8 cellular contexts compared by ENCODE assay signal in genomic region chr16:22007159-22007508, GRCh38. TPM values are rescaled to one million over a fixed set of nuclear protein-coding genes. Genes with fewer than 3 reads are reported as not detected.
A peak's percentile ranks its signal among the peaks of the same experiment; 100 is the strongest.
DNase-seq lines count a peak whose midpoint lies in the region; ATAC-seq, FAIRE-seq and TF ChIP-seq lines count a peak whose summit lies in the region.

No MANE protein-coding gene starts in this region.

- H3K36me3 Mint-ChIP-seq in activated naive CD4-positive, alpha-beta T cell treated with anti-CD3 and anti-CD28 coated beads, Interleukin-2, amount 50 U/mL, for 24 hours: no peaks in the 10 kb centered on the region
- no peaks in the 10 kb centered on the region for H3K36me3 Mint-ChIP-seq in astrocyte (ENCODE audit: low read depth, unreplicated experiment)

- H4K20me1 ChIP-seq in astrocyte (ENCODE audit: insufficient read depth, low read length): peaks cover 30% of the 10 kb centered on the region

- peaks cover 42% of the 10 kb centered on the region for H3K4me1 Mint-ChIP-seq in activated naive CD4-positive, alpha-beta T cell treated with anti-CD3 and anti-CD28 coated beads, Interleukin-2, amount 50 U/mL, for 24 hours
- H3K4me1 Mint-ChIP-seq in astrocyte (ENCODE audit: low read depth, unreplicated experiment): no peaks in the 10 kb centered on the region

- peak overlapping the region; percentile 93 for H3K4me3 Mint-ChIP-seq in activated naive CD4-positive, alpha-beta T cell treated with anti-CD3 and anti-CD28 coated beads, Interleukin-2, amount 50 U/mL, for 24 hours
- peak overlapping the region; percentile 84 for H3K4me3 Mint-ChIP-seq in astrocyte (ENCODE audit: unreplicated experiment)

- DNase-seq in activated naive CD4-positive, alpha-beta T cell treated with anti-CD3 and anti-CD28 coated beads, Interleukin-2, amount 50 U/mL, for 16 hours: no peak
- no peak for DNase-seq in astrocyte (ENCODE audit: low read depth)
- DNase-seq in lower lobe of right lung: no peak
- DNase-seq in upper lobe of right lung: no peak
- DNase-seq in ecto neural progenitor cell (ENCODE audit: low spot score): no peak

- no peaks in the 10 kb centered on the region for H3K9me3 Mint-ChIP-seq in activated naive CD4-positive, alpha-beta T cell treated with anti-CD3 and anti-CD28 coated beads, Interleukin-2, amount 50 U/mL, for 24 hours
- no peaks in the 10 kb centered on the region for H3K9me3 Mint-ChIP-seq in astrocyte (ENCODE audit: unreplicated experiment)

- intact Hi-C loops in lower lobe of right lung (cut with DNase I): loop anchor here (10.0 kb wide), 1 partner anchor 68 kb away; no protein-coding TSS in a partner anchor
- intact Hi-C loops in upper lobe of right lung (cut with DNase I): no loop called here

- FAIRE-seq in astrocyte (lab: Jason Lieb, UNC): no peak

- peak overlapping the region; percentile 78 for H3K9ac ChIP-seq in astrocyte (ENCODE audit: low read length)

- ATAC-seq in lower lobe of right lung: no peak
- no peak for ATAC-seq in upper lobe of right lung
- ATAC-seq in HG03025 (IDR thresholded peaks at IDR 0.05; ENCODE audit: low FRiP score, unreplicated experiment): no peak
- ATAC-seq in HG03565 (IDR thresholded peaks at IDR 0.05; ENCODE audit: unreplicated experiment): no peak

- H3K27ac ChIP-seq in astrocyte (ENCODE audit: low read depth, low read length) (no peak overlapping the region), lower lobe of right lung (peak overlapping the region; percentile 83), upper lobe of right lung (peak overlapping the region; percentile 89)

- peak overlapping the region; percentile 52 for H3K27ac Mint-ChIP-seq in activated naive CD4-positive, alpha-beta T cell treated with anti-CD3 and anti-CD28 coated beads, Interleukin-2, amount 50 U/mL, for 24 hours
- no peak overlapping the region for H3K27ac Mint-ChIP-seq in astrocyte (ENCODE audit: unreplicated experiment)

- no peaks in the 10 kb centered on the region for H3K9me3 ChIP-seq in astrocyte (ENCODE audit: insufficient read depth, low read depth, low read length)
- no peaks in the 10 kb centered on the region for H3K9me3 ChIP-seq in lower lobe of right lung
- H3K9me3 ChIP-seq in upper lobe of right lung: no peaks in the 10 kb centered on the region

- H3K4me2 ChIP-seq in astrocyte (ENCODE audit: low read length): peak overlapping the region; percentile 82

- H3K36me3 ChIP-seq in astrocyte (ENCODE audit: insufficient read depth, low read length) (no peaks in the 10 kb centered on the region), lower lobe of right lung (no peaks in the 10 kb centered on the region), upper lobe of right lung (no peaks in the 10 kb centered on the region)

- H3K27me3 ChIP-seq in astrocyte (ENCODE audit: insufficient read depth, low read length) (peaks cover 3% of the 10 kb centered on the region), lower lobe of right lung (ENCODE audit: low read depth) (no peaks in the 10 kb centered on the region), upper lobe of right lung (no peaks in the 10 kb centered on the region)

- H3K4me3 ChIP-seq in astrocyte (ENCODE audit: insufficient read depth, low read depth, low read length): peak overlapping the region; percentile 65
- peak overlapping the region; percentile 91 for H3K4me3 ChIP-seq in lower lobe of right lung
- peak overlapping the region; percentile 93 for H3K4me3 ChIP-seq in upper lobe of right lung

- H3K27me3 Mint-ChIP-seq in activated naive CD4-positive, alpha-beta T cell treated with anti-CD3 and anti-CD28 coated beads, Interleukin-2, amount 50 U/mL, for 24 hours: no peaks in the 10 kb centered on the region
- H3K27me3 Mint-ChIP-seq in astrocyte (ENCODE audit: low read depth, unreplicated experiment): peaks cover 5% of the 10 kb centered on the region

- peaks cover 38% of the 10 kb centered on the region for H3K79me2 ChIP-seq in astrocyte (ENCODE audit: insufficient read depth, low read length)

- TF ChIP-seq CTCF in astrocyte (IDR thresholded peaks at IDR 0.05; ENCODE audit: insufficient read depth, low read depth, low read length) (no peak), lower lobe of right lung (IDR thresholded peaks at IDR 0.05) (no peak), upper lobe of right lung (IDR thresholded peaks at IDR 0.05) (no peak)

- H3K4me1 ChIP-seq in astrocyte (ENCODE audit: insufficient read depth, low read length) (peaks cover 12% of the 10 kb centered on the region), lower lobe of right lung (peaks cover 31% of the 10 kb centered on the region), upper lobe of right lung (peaks cover 16% of the 10 kb centered on the region)

- H2AFZ ChIP-seq in astrocyte (ENCODE audit: low read depth, low read length): peak overlapping the region; percentile 76

RNA-seq across cellular contexts. Expression of gene MOSMO, which starts 0.8 kb away (rescaled TPM):
- total RNA-seq in astrocyte (10.7 and 11.5 TPM in 2 replicates), lower lobe of right lung (15.4 TPM), upper lobe of right lung (11.4 TPM)

RNA-seq across cellular contexts. Expression of gene PDZD9, which starts 6.2 kb away (rescaled TPM):
- total RNA-seq in astrocyte (not detected in 2 replicates), lower lobe of right lung (not detected), upper lobe of right lung (not detected)

RNA-seq across cellular contexts. Expression of gene UQCRC2, which starts 54.0 kb away (rescaled TPM):
- total RNA-seq in astrocyte (169 and 179 TPM in 2 replicates), lower lobe of right lung (170 TPM), upper lobe of right lung (161 TPM)
